Comparison of ENCODE assay signal across 1 cellular context in genomic region chr3:53234130-53234840, GRCh38.
TF ChIP-seq lines count a peak whose summit lies in the region.

No MANE protein-coding gene starts in this region.

TF ChIP-seq in GM12878, 131 proteins besides CTCF, POLR2A, EP300 and RAD21:
- TF ChIP-seq BCLAF1 (IDR thresholded peaks at IDR 0.05) (no peak), POLR2AphosphoS5 (IDR thresholded peaks at IDR 0.05; ENCODE audit: low read length) (0 out of 2 replicates have a peak, but pooled peaks have one; percentile 30)
TF ChIP-seq in GM12878: peak in this region for 1.
